19 cellular contexts compared by ENCODE assay signal in genomic region chr12:26077915-26078314, GRCh38. TPM values are rescaled to one million over a fixed set of nuclear protein-coding genes. Genes with fewer than 3 reads are reported as not detected.
"Had no signal": no experiment of that assay in that cellular context is flagged by ENCODE, and none has a peak within 500 bp of the region (broad histone marks: within the 10 kb centered on the region; RNA-seq: fewer than 3 reads in every experiment).

No MANE protein-coding gene starts in this region.

- H3K4me3 ChIP-seq: right atrium auricular region, spleen had no signal

- H3K36me3 Mint-ChIP-seq: activated naive CD4-positive, alpha-beta T cell treated with anti-CD3 and anti-CD28 coated beads, Interleukin-2, amount 50 U/mL, for 24 hours; natural killer cell had no signal

- H3K4me1 Mint-ChIP-seq: activated B cell treated with CpG ODN at 0.5 μM for 24 hours; activated CD4-positive, alpha-beta T cell treated with anti-CD3 and anti-CD28 coated beads, Interleukin-2, amount 10 ng/mL, durations not matched to agents 7 days and 5 days; activated naive CD4-positive, alpha-beta T cell treated with anti-CD3 and anti-CD28 coated beads, Interleukin-2, amount 50 U/mL, for 24 hours; brain; natural killer cell; stimulated activated memory B cell treated with anti-CD40 and anti-IgM and Interleukin-4, amounts not matched to agents 10 μg/mL and 1 μg/mL and 100 μg/mL, for 72 hours had no signal

- ATAC-seq: effector memory CD8-positive, alpha-beta T cell; left colon; natural killer cell; stimulated activated memory B cell treated with anti-CD40 and anti-IgM and Interleukin-4, amounts not matched to agents 10 μg/mL and 1 μg/mL and 100 μg/mL, for 72 hours had no signal

- H3K27ac Mint-ChIP-seq: activated B cell treated with CpG ODN at 0.5 μM for 24 hours; activated CD4-positive, alpha-beta T cell treated with anti-CD3 and anti-CD28 coated beads, Interleukin-2, amount 10 ng/mL, durations not matched to agents 7 days and 5 days; activated naive CD4-positive, alpha-beta T cell treated with anti-CD3 and anti-CD28 coated beads, Interleukin-2, amount 50 U/mL, for 24 hours; brain; dendritic cell treated with granulocyte-macrophage colony-stimulating factor and Interleukin-4, amounts not matched to agents 40 ng/mL and 50 ng/mL, for 4 days; effector memory CD8-positive, alpha-beta T cell; natural killer cell; stimulated activated memory B cell treated with anti-CD40 and anti-IgM and Interleukin-4, amounts not matched to agents 10 μg/mL and 1 μg/mL and 100 μg/mL, for 72 hours; T-helper 1 cell treated with Interleukin-12 subunit alpha and Interleukin-12 subunit beta and Interleukin-4 antibody, amounts not matched to agents 30 μg/mL and 1 μg/mL, for 36 hours; type B pancreatic cell had no signal

- H3K9me3 Mint-ChIP-seq: dendritic cell treated with granulocyte-macrophage colony-stimulating factor and Interleukin-4, amounts not matched to agents 40 ng/mL and 50 ng/mL, for 4 days; effector memory CD8-positive, alpha-beta T cell; natural killer cell; T-helper 1 cell treated with Interleukin-12 subunit alpha and Interleukin-12 subunit beta and Interleukin-4 antibody, amounts not matched to agents 30 μg/mL and 1 μg/mL, for 36 hours; type B pancreatic cell had no signal

- DNase-seq: activated B cell treated with CpG ODN at 0.5 μM for 24 hours; activated CD4-positive, alpha-beta T cell treated with anti-CD3 and anti-CD28 coated beads, Interleukin-2, amount 10 ng/mL, durations not matched to agents 7 days and 5 days; amniotic stem cell; cerebellar nuclear complex; effector memory CD8-positive, alpha-beta T cell; erythroblast; left colon; natural killer cell; nucleus accumbens; spleen; stimulated activated CD4-positive, alpha-beta T cell treated with anti-CD3 and anti-CD28 coated beads, Interleukin-1b, Interleukin-23, amount 100 ng/mL, for 48 hours had no signal

- H3K9me3 ChIP-seq: right atrium auricular region had no signal

- H3K36me3 ChIP-seq: right atrium auricular region, spleen had no signal

- H3K4me3 Mint-ChIP-seq: activated B cell treated with CpG ODN at 0.5 μM for 24 hours; activated CD4-positive, alpha-beta T cell treated with anti-CD3 and anti-CD28 coated beads, Interleukin-2, amount 10 ng/mL, durations not matched to agents 7 days and 5 days; activated naive CD4-positive, alpha-beta T cell treated with anti-CD3 and anti-CD28 coated beads, Interleukin-2, amount 50 U/mL, for 24 hours; brain; dendritic cell treated with granulocyte-macrophage colony-stimulating factor and Interleukin-4, amounts not matched to agents 40 ng/mL and 50 ng/mL, for 4 days; effector memory CD8-positive, alpha-beta T cell; natural killer cell; stimulated activated memory B cell treated with anti-CD40 and anti-IgM and Interleukin-4, amounts not matched to agents 10 μg/mL and 1 μg/mL and 100 μg/mL, for 72 hours; T-helper 1 cell treated with Interleukin-12 subunit alpha and Interleukin-12 subunit beta and Interleukin-4 antibody, amounts not matched to agents 30 μg/mL and 1 μg/mL, for 36 hours; type B pancreatic cell had no signal

- H3K27ac ChIP-seq: right atrium auricular region, spleen had no signal

- H3K4me1 ChIP-seq: right atrium auricular region, spleen had no signal

- H3K27me3 Mint-ChIP-seq: activated B cell treated with CpG ODN at 0.5 μM for 24 hours; dendritic cell treated with granulocyte-macrophage colony-stimulating factor and Interleukin-4, amounts not matched to agents 40 ng/mL and 50 ng/mL, for 4 days; stimulated activated memory B cell treated with anti-CD40 and anti-IgM and Interleukin-4, amounts not matched to agents 10 μg/mL and 1 μg/mL and 100 μg/mL, for 72 hours; type B pancreatic cell had no signal

- H3K27me3 ChIP-seq: right atrium auricular region, spleen had no signal

RNA-seq across cellular contexts. Expression of gene BHLHE41, which starts 46.9 kb away (rescaled TPM):
- total RNA-seq: activated CD4-positive, alpha-beta T cell treated with anti-CD3 and anti-CD28 coated beads, Interleukin-2, amount 10 ng/mL, durations not matched to agents 7 days and 5 days; activated CD8-positive, alpha-beta memory T cell treated with anti-CD3 and anti-CD28 coated beads for 36 hours had no signal
